1 cellular context compared by ENCODE assay signal in the genomic region with DNA sequence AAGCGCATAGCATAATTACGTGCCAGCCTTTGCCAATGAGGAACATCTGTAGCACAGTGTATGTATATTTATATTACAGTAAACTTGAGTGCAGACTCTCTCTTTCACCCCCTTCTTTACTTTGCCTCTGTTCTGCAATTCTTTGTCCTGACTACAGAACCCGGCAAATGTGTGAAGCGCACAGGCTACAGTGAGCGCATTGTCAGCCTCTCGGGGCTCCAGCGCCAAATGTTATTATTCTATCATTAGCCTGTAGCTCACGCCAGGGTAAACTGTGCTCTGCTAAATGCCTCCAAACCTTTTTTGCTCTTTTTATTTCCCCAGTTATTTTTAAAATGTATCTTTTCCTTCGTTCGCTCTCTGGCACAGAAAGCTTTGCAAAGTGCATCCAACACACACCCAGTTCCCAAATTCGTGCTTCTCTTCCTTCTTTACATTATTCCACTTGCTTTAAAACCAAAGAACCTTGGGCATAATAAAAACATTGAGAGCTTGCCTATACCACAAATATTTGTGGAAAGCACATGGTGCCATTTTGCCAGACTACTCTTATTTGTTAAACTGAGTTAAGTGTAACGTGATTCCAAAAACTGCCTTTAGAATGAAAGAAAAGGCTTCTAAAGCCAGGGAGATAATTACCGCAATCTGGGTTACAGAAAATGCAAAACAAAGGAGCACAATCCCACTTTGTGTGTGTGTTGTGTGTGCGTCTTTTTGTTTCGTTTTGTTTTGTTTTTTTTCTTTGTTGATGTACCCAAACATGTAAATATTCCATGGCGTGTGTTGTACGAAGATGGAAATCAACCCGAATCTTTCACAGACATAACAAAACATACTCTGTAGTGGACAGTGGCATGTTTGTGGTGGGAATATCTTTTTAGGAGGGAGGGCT.
TF ChIP-seq lines count a peak whose summit lies in the region.

No MANE protein-coding gene starts in this region.

TF ChIP-seq in GM23338, 12 proteins besides CTCF, POLR2A, EP300 and RAD21 (continued from another document):
- TF ChIP-seq, protein P1, sequence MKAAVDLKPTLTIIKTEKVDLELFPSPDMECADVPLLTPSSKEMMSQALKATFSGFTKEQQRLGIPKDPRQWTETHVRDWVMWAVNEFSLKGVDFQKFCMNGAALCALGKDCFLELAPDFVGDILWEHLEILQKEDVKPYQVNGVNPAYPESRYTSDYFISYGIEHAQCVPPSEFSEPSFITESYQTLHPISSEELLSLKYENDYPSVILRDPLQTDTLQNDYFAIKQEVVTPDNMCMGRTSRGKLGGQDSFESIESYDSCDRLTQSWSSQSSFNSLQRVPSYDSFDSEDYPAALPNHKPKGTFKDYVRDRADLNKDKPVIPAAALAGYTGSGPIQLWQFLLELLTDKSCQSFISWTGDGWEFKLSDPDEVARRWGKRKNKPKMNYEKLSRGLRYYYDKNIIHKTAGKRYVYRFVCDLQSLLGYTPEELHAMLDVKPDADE (IDR thresholded peaks at IDR 0.05): no peak
- TF ChIP-seq STAT1 (IDR thresholded peaks at IDR 0.05; ENCODE audit: unreplicated experiment): no peak
- no peak for TF ChIP-seq CREB1 (CRISPR knock-in tag; IDR thresholded peaks at IDR 0.05; ENCODE audit: low read depth)
- TF ChIP-seq ZNF331 (CRISPR knock-in tag; IDR thresholded peaks at IDR 0.05; ENCODE audit: low read depth): no peak
- TF ChIP-seq POLR2AphosphoS5 (IDR thresholded peaks at IDR 0.05; ENCODE audit: low read depth): no peak
- no peak for TF ChIP-seq NANOG (IDR thresholded peaks at IDR 0.05; ENCODE audit: borderline replicate concordance)
- no peak for TF ChIP-seq ZNF114 (CRISPR knock-in tag; IDR thresholded peaks at IDR 0.05)
- TF ChIP-seq EZH2phosphoT487 (IDR thresholded peaks at IDR 0.05; ENCODE audit: unreplicated experiment): no peak
- TF ChIP-seq, protein P2, sequence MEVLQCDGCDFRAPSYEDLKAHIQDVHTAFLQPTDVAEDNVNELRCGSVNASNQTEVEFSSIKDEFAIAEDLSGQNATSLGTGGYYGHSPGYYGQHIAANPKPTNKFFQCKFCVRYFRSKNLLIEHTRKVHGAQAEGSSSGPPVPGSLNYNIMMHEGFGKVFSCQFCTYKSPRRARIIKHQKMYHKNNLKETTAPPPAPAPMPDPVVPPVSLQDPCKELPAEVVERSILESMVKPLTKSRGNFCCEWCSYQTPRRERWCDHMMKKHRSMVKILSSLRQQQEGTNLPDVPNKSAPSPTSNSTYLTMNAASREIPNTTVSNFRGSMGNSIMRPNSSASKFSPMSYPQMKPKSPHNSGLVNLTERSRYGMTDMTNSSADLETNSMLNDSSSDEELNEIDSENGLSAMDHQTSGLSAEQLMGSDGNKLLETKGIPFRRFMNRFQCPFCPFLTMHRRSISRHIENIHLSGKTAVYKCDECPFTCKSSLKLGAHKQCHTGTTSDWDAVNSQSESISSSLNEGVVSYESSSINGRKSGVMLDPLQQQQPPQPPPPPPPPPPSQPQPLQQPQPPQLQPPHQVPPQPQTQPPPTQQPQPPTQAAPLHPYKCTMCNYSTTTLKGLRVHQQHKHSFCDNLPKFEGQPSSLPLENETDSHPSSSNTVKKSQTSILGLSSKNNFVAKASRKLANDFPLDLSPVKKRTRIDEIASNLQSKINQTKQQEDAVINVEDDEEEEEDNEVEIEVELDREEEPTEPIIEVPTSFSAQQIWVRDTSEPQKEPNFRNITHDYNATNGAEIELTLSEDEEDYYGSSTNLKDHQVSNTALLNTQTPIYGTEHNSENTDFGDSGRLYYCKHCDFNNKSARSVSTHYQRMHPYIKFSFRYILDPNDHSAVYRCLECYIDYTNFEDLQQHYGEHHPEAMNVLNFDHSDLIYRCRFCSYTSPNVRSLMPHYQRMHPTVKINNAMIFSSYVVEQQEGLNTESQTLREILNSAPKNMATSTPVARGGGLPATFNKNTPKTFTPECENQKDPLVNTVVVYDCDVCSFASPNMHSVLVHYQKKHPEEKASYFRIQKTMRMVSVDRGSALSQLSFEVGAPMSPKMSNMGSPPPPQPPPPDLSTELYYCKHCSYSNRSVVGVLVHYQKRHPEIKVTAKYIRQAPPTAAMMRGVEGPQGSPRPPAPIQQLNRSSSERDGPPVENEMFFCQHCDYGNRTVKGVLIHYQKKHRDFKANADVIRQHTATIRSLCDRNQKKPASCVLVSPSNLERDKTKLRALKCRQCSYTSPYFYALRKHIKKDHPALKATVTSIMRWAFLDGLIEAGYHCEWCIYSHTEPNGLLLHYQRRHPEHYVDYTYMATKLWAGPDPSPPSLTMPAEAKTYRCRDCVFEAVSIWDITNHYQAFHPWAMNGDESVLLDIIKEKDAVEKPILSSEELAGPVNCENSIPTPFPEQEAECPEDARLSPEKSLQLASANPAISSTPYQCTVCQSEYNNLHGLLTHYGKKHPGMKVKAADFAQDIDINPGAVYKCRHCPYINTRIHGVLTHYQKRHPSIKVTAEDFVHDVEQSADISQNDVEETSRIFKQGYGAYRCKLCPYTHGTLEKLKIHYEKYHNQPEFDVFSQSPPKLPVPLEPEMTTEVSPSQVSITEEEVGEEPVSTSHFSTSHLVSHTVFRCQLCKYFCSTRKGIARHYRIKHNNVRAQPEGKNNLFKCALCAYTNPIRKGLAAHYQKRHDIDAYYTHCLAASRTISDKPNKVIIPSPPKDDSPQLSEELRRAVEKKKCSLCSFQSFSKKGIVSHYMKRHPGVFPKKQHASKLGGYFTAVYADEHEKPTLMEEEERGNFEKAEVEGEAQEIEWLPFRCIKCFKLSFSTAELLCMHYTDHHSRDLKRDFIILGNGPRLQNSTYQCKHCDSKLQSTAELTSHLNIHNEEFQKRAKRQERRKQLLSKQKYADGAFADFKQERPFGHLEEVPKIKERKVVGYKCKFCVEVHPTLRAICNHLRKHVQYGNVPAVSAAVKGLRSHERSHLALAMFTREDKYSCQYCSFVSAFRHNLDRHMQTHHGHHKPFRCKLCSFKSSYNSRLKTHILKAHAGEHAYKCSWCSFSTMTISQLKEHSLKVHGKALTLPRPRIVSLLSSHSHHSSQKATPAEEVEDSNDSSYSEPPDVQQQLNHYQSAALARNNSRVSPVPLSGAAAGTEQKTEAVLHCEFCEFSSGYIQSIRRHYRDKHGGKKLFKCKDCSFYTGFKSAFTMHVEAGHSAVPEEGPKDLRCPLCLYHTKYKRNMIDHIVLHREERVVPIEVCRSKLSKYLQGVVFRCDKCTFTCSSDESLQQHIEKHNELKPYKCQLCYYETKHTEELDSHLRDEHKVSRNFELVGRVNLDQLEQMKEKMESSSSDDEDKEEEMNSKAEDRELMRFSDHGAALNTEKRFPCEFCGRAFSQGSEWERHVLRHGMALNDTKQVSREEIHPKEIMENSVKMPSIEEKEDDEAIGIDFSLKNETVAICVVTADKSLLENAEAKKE (CRISPR knock-in tag; IDR thresholded peaks at IDR 0.05): no peak
